In genomic region chr5:163505475-163506457, GRCh38 we compare ENCODE assay signal across 8 cellular contexts. TPM values are rescaled to one million over a fixed set of nuclear protein-coding genes. Genes with fewer than 3 reads are reported as not detected.
A peak's percentile ranks its signal among the peaks of the same experiment; 100 is the strongest.
DNase-seq lines count a peak whose midpoint lies in the region; ATAC-seq and TF ChIP-seq lines count a peak whose summit lies in the region.

Gene MAT2B (plus strand): TSS chr5:163505619. CDS start chr5:163505687, 68 bp downstream.

- peaks cover 5% of the 10 kb centered on the region for H3K4me1 ChIP-seq in thymus (ENCODE audit: control insufficient read depth, insufficient read depth, low read length)

- peak within 1 kb of the TSS; percentile 100 for H3K27ac ChIP-seq in thymus (ENCODE audit: low read depth)

- H3K36me3 ChIP-seq in thymus (ENCODE audit: control insufficient read depth, insufficient read depth): no peaks in the 10 kb centered on the region

- H3K9me3 ChIP-seq in thymus (ENCODE audit: control insufficient read depth): no peaks in the 10 kb centered on the region

- peaks cover 2% of the 10 kb centered on the region for H3K36me3 Mint-ChIP-seq in activated naive CD8-positive, alpha-beta T cell
- H3K36me3 Mint-ChIP-seq in osteocyte (ENCODE audit: unreplicated experiment): no peaks in the 10 kb centered on the region

- under 1% methylated on average over 68 of the region's 68 CpGs for WGBS in thymus

- no peaks in the 10 kb centered on the region for H3K27me3 Mint-ChIP-seq in activated naive CD8-positive, alpha-beta T cell
- no peaks in the 10 kb centered on the region for H3K27me3 Mint-ChIP-seq in osteocyte (ENCODE audit: unreplicated experiment)

- H3K27me3 ChIP-seq in thymus (ENCODE audit: control insufficient read depth, insufficient read depth): no peaks in the 10 kb centered on the region

- peak within 1 kb of the TSS; percentile 93 for H3K4me3 Mint-ChIP-seq in activated naive CD8-positive, alpha-beta T cell
- H3K4me3 Mint-ChIP-seq in osteocyte (ENCODE audit: unreplicated experiment): peak within 1 kb of the TSS; percentile 95

- peak; percentile 97 for DNase-seq in GM12865 (ENCODE audit: low read depth)
- DNase-seq in NCI-H1105 (lab: John Stamatoyannopoulos, UW): peak; percentile 66
- DNase-seq in SKM-1 treated with dmso at 0.1 percent for 144 hours (lab: John Stamatoyannopoulos, UW; ENCODE audit: unreplicated experiment): peak; percentile 95
- DNase-seq in glomerular visceral epithelial cell (ENCODE audit: extremely low spot score): peak; percentile 97
- peak; percentile 97 for DNase-seq in osteocyte (ENCODE audit: extremely low spot score, unreplicated experiment)

- no peaks in the 10 kb centered on the region for H3K9me3 Mint-ChIP-seq in activated naive CD8-positive, alpha-beta T cell (ENCODE audit: low read depth)
- no peaks in the 10 kb centered on the region for H3K9me3 Mint-ChIP-seq in osteocyte (ENCODE audit: unreplicated experiment)

- H3K27ac Mint-ChIP-seq in activated naive CD8-positive, alpha-beta T cell: peak within 1 kb of the TSS; percentile 99
- H3K27ac Mint-ChIP-seq in osteocyte (ENCODE audit: unreplicated experiment): peak within 1 kb of the TSS; percentile 98

- peak; percentile 93 for ATAC-seq in HG02642 (IDR thresholded peaks at IDR 0.05; ENCODE audit: poor library complexity, unreplicated experiment)

- TF ChIP-seq CTCF in GM12865 (IDR thresholded peaks at IDR 0.05; ENCODE audit: insufficient read depth, low read depth, low read length, missing control alignments): peak; percentile 51
- TF ChIP-seq CTCF in osteocyte (IDR thresholded peaks at IDR 0.05): peak; percentile 61

- peaks cover 63% of the 10 kb centered on the region for H3K4me1 Mint-ChIP-seq in activated naive CD8-positive, alpha-beta T cell (ENCODE audit: low read depth)
- peaks cover 59% of the 10 kb centered on the region for H3K4me1 Mint-ChIP-seq in osteocyte (ENCODE audit: unreplicated experiment)

- H3K4me3 ChIP-seq in GM12865 (ENCODE audit: low read depth, low read length) (peak within 1 kb of the TSS; percentile 58), thymus (ENCODE audit: low read length) (peak within 1 kb of the TSS; percentile 85)

RNA-seq across cellular contexts. Expression of gene MAT2B, which starts in this region (rescaled TPM):
- total RNA-seq in osteocyte: 45.9 and 47.0 TPM in 2 replicates
- 133 TPM for polyA plus RNA-seq in thymus

Comparison
In these comparisons a context has a peak if more than half of its experiments do, and no peak if none do; other contexts are left out.
1. Peak in every context shown above with its lines: DNase-seq, ATAC-seq, H3K4me3 ChIP-seq and H3K27ac ChIP-seq.